In genomic region chr3:31532587-31533168, GRCh38 we compare ENCODE assay signal across 8 cellular contexts. TPM values are rescaled to one million over a fixed set of nuclear protein-coding genes. Genes with fewer than 3 reads are reported as not detected.
DNase-seq lines count a peak whose midpoint lies in the region; ATAC-seq, FAIRE-seq and TF ChIP-seq lines count a peak whose summit lies in the region.

Gene STT3B, plus strand, starts transcription at chr3:31532925. Its CDS starts 74 bp downstream, at chr3:31532999.

- CTCF ChIA-PET in activated naive CD4-positive, alpha-beta T cell treated with anti-CD3 and anti-CD28 coated beads, Interleukin-2, amount 10 ng/mL, durations not matched to agents 7 days and 5 days (lab: Charles Lee): interaction anchor here (0.6 to 2.5 kb wide), 7 partner anchors 10 to 264 kb away, joined by 3 to 11 read pairs (median 3); no protein-coding TSS in a partner anchor

- peak; percentile 86 to 93 for TF ChIP-seq POLR2A in tibial nerve (IDR thresholded peaks at IDR 0.05)

- WGBS in tibial nerve, 2 donors: 0 to 2% methylated on average over 32 to 54 of the region's 68 CpGs

- peak within 1 kb of the TSS; percentile 79 for H2AFZ ChIP-seq in parathyroid adenoma

- peak within 1 kb of the TSS; percentile 99 for H3K27ac Mint-ChIP-seq in activated naive CD4-positive, alpha-beta T cell treated with anti-CD3 and anti-CD28 coated beads, Interleukin-2, amount 10 ng/mL, durations not matched to agents 7 days and 5 days

- peak within 1 kb of the TSS; percentile 98 for H3K4me2 ChIP-seq in parathyroid adenoma (ENCODE audit: low read length)

- TF ChIP-seq CTCF in D721Med (IDR thresholded peaks at IDR 0.05; ENCODE audit: insufficient read depth, missing control alignments) (no peak), parathyroid adenoma (IDR thresholded peaks at IDR 0.05) (peak; percentile 5), tibial nerve (IDR thresholded peaks at IDR 0.05) (no peak)

- peak within 1 kb of the TSS; percentile 96 for H3K27ac ChIP-seq in parathyroid adenoma
- H3K27ac ChIP-seq in tibial nerve: peak within 1 kb of the TSS; percentile 89 to 99 (median 98)

- DNase-seq in D721Med (ENCODE audit: insufficient read length, low spot score): peak; percentile 21
- DNase-seq in RPMI8226: peak; percentile 87
- DNase-seq in activated naive CD4-positive, alpha-beta T cell treated with anti-CD3 and anti-CD28 coated beads, Interleukin-2, amount 10 ng/mL, durations not matched to agents 7 days and 5 days: peak; percentile 87
- DNase-seq in head of caudate nucleus: peak in 30 of 42 donors; percentile 49 to 92 (median 81)
- peak; percentile 56 for DNase-seq in tibial nerve (ENCODE audit: low spot score in 2 of 2)

- peaks cover 6% of the 10 kb centered on the region for H3K27me3 Mint-ChIP-seq in activated naive CD4-positive, alpha-beta T cell treated with anti-CD3 and anti-CD28 coated beads, Interleukin-2, amount 10 ng/mL, durations not matched to agents 7 days and 5 days

- H3K4me3 Mint-ChIP-seq in activated naive CD4-positive, alpha-beta T cell treated with anti-CD3 and anti-CD28 coated beads, Interleukin-2, amount 10 ng/mL, durations not matched to agents 7 days and 5 days: no peak within 1 kb of the TSS

- H3K4me1 Mint-ChIP-seq in activated naive CD4-positive, alpha-beta T cell treated with anti-CD3 and anti-CD28 coated beads, Interleukin-2, amount 10 ng/mL, durations not matched to agents 7 days and 5 days: peaks cover 17% of the 10 kb centered on the region

- no peak for FAIRE-seq in D721Med (lab: Jason Lieb, UNC)

- H3K9me3 Mint-ChIP-seq in activated naive CD4-positive, alpha-beta T cell treated with anti-CD3 and anti-CD28 coated beads, Interleukin-2, amount 10 ng/mL, durations not matched to agents 7 days and 5 days: no peaks in the 10 kb centered on the region

- H3K79me2 ChIP-seq in parathyroid adenoma: peaks cover 28% of the 10 kb centered on the region

- H3K4me1 ChIP-seq in parathyroid adenoma (peaks cover 5% of the 10 kb centered on the region), tibial nerve (peaks cover 0 to 50% (median 22%) of the 10 kb centered on the region in 4 donors)

- no peaks in the 10 kb centered on the region for H3K36me3 ChIP-seq in parathyroid adenoma (ENCODE audit: control insufficient read depth, insufficient read depth, low read length)
- H3K36me3 ChIP-seq in tibial nerve: no peaks in the 10 kb centered on the region

- ATAC-seq in GM19455 (IDR thresholded peaks at IDR 0.05; ENCODE audit: unreplicated experiment): peak; percentile 58
- ATAC-seq in HG03571 (IDR thresholded peaks at IDR 0.05; ENCODE audit: unreplicated experiment): peak; percentile 48

- H3K9me3 ChIP-seq in parathyroid adenoma (ENCODE audit: control insufficient read depth, low read length): no peaks in the 10 kb centered on the region
- no peaks in the 10 kb centered on the region for H3K9me3 ChIP-seq in tibial nerve

- H3K9ac ChIP-seq in parathyroid adenoma: peak within 1 kb of the TSS; percentile 30

- H3K27me3 ChIP-seq in parathyroid adenoma (ENCODE audit: control insufficient read depth, insufficient read depth, low read length) (no peaks in the 10 kb centered on the region), tibial nerve (no peaks in the 10 kb centered on the region)

- peak in 1 of 2 donors; percentile 94 for TF ChIP-seq EP300 in tibial nerve (IDR thresholded peaks at IDR 0.05)

- H3K36me3 Mint-ChIP-seq in activated naive CD4-positive, alpha-beta T cell treated with anti-CD3 and anti-CD28 coated beads, Interleukin-2, amount 10 ng/mL, durations not matched to agents 7 days and 5 days: peaks cover 32% of the 10 kb centered on the region

- intact Hi-C loops in head of caudate nucleus (cut with DNase I): no loop called here

- H3K4me3 ChIP-seq in parathyroid adenoma (ENCODE audit: low read depth, low read length): peak within 1 kb of the TSS; percentile 89
- H3K4me3 ChIP-seq in tibial nerve: peak within 1 kb of the TSS; percentile 80 to 93 (median 85)

RNA-seq across cellular contexts. Expression of gene STT3B, which starts in this region (rescaled TPM):
- total RNA-seq in tibial nerve: 100 to 1,000 TPM in 2 of 4 donors, 10 to 100 TPM in 2; 78.1 to 130 (median 94.8) TPM

Comparison
In these comparisons a context has a peak if more than half of its experiments do, and no peak if none do; other contexts are left out.
1. Peak in every context shown above with its lines: DNase-seq, ATAC-seq, H3K4me3 ChIP-seq and H3K27ac ChIP-seq.
2. DNase-seq: peak in every context shown above with its lines; median percentile 87 in RPMI8226; 87 in activated naive CD4-positive, alpha-beta T cell treated with anti-CD3 and anti-CD28 coated beads, Interleukin-2, amount 10 ng/mL, durations not matched to agents 7 days and 5 days; 81 in head of caudate nucleus; 56 in tibial nerve; 21 in D721Med.